8 cellular contexts compared by ENCODE assay signal in genomic region chr1:170562644-170563338, GRCh38. TPM values are rescaled to one million over a fixed set of nuclear protein-coding genes. Genes with fewer than 3 reads are reported as not detected.
A peak's percentile ranks its signal among the peaks of the same experiment; 100 is the strongest.
DNase-seq lines count a peak whose midpoint lies in the region; ATAC-seq and TF ChIP-seq lines count a peak whose summit lies in the region.

No MANE protein-coding gene starts in this region.

- H3K36me3 ChIP-seq in HUES64 (ENCODE audit: insufficient read depth, low read length) (no peaks in the 10 kb centered on the region), adipocyte (ENCODE audit: control insufficient read depth, insufficient read depth, low read length, severe bottlenecking) (no peaks in the 10 kb centered on the region), skeletal muscle tissue (ENCODE audit: control insufficient read depth in 3 of 3, insufficient read depth in 3 of 3, low read length in 3 of 3) (no peaks in the 10 kb centered on the region)

- POLR2A ChIA-PET in AG04450 (lab: Yijun Ruan, JAX): interaction anchor here (1.3 kb wide), 1 partner anchor 31 kb away, joined by 4 read pairs; the partner anchor contains the start of gene GORAB

- no peak overlapping the region for H3K4me3 ChIP-seq in AG04450 (ENCODE audit: low read depth, low read length)
- H3K4me3 ChIP-seq in HUES64 (ENCODE audit: low read length): no peak overlapping the region
- H3K4me3 ChIP-seq in adipocyte (ENCODE audit: low read length): peak overlapping the region; percentile 71
- peak overlapping the region in 1 of 3 donors; percentile 38 for H3K4me3 ChIP-seq in skeletal muscle tissue (ENCODE audit: low read length in 3 of 3)

- DNase-seq in AG04450 (ENCODE audit: low read depth, low spot score): peak; percentile 46
- DNase-seq in adipocyte (ENCODE audit: low read depth): peak; percentile 93
- DNase-seq in hepatic stellate cell (ENCODE audit: low spot score): peak; percentile 47
- no peak for DNase-seq in NCI-H1694 treated with DMSO at 0.1 percent for 48 hours (lab: John Stamatoyannopoulos, UW)
- no peak for DNase-seq in NCI-H748 treated with DMSO at 0.1 percent for 48 hours (lab: John Stamatoyannopoulos, UW)

- H3K27ac ChIP-seq in AG04450 (ENCODE audit: low read depth, low read length) (peak overlapping the region; percentile 88), HUES64 (ENCODE audit: low read depth, low read length) (peak overlapping the region; percentile 67), skeletal muscle tissue (ENCODE audit: low read depth, low read length) (peak overlapping the region; percentile 83)

- H3K9ac ChIP-seq in HUES64 (ENCODE audit: low read depth, low read length): peak overlapping the region; percentile 34; the same call in 1 of the 2 replicates
- H3K9ac ChIP-seq in adipocyte (ENCODE audit: low read length): peak overlapping the region; percentile 84
- H3K9ac ChIP-seq in skeletal muscle tissue (ENCODE audit: low read depth in 1 of 3, low read length in 3 of 3): peak overlapping the region in 2 of 3 donors; percentile 4 to 24

- no peak for TF ChIP-seq CTCF in AG04450 (IDR thresholded peaks at IDR 0.05; ENCODE audit: low read depth, low read length)

- 43% methylated on average over 4 of the region's 7 CpGs for WGBS in HUES64

- CTCF ChIA-PET in AG04450 (lab: Charles Lee): no interaction called here

- H3K27me3 ChIP-seq in AG04450 (ENCODE audit: control insufficient read depth, insufficient read depth, low read length) (no peaks in the 10 kb centered on the region), HUES64 (ENCODE audit: insufficient read depth, low read length) (no peaks in the 10 kb centered on the region), adipocyte (replicated peaks; ENCODE audit: control insufficient read depth, insufficient read depth, low read length) (no peaks in the 10 kb centered on the region), skeletal muscle tissue (ENCODE audit: control insufficient read depth in 3 of 3, insufficient read depth in 3 of 3, low read length in 3 of 3) (no peaks in the 10 kb centered on the region)

- peak; percentile 83 for ATAC-seq in GM18868 (IDR thresholded peaks at IDR 0.05; ENCODE audit: unreplicated experiment)

- peaks cover 27% of the 10 kb centered on the region for H3K4me1 ChIP-seq in HUES64 (ENCODE audit: insufficient read depth, low read length)
- peaks cover 52% of the 10 kb centered on the region for H3K4me1 ChIP-seq in adipocyte (ENCODE audit: control insufficient read depth, insufficient read depth, low read length)
- peaks cover 3 to 13% (median 12%) of the 10 kb centered on the region in 3 donors for H3K4me1 ChIP-seq in skeletal muscle tissue (ENCODE audit: control insufficient read depth in 3 of 3, insufficient read depth in 3 of 3, low read length in 3 of 3)

- H3K9me3 ChIP-seq in AG04450 (ENCODE audit: control insufficient read depth, insufficient read depth, low read length) (peaks cover 29% of the 10 kb centered on the region), HUES64 (ENCODE audit: insufficient read depth, low read depth, low read length) (no peaks in the 10 kb centered on the region), adipocyte (ENCODE audit: control insufficient read depth, low read length) (peaks cover 28% of the 10 kb centered on the region), skeletal muscle tissue (ENCODE audit: control insufficient read depth in 3 of 3, low read length in 3 of 3) (no peaks in the 10 kb centered on the region)

RNA-seq across cellular contexts. Expression of gene GORAB, which starts 30.8 kb away (rescaled TPM):
- polyA plus RNA-seq in AG04450 (2011; rRNA removed): 15.0 and 23.5 TPM in 2 replicates
- 12.9 and 19.5 TPM in 2 replicates for polyA minus RNA-seq in AG04450 (2011; rRNA and poly(A)+ RNA removed)
- polyA plus RNA-seq in HUES64 (2013, experiment 1 of 2): 11.4 TPM
- polyA plus RNA-seq in HUES64 (2013, experiment 2 of 2): 12.4 TPM
- total RNA-seq in skeletal muscle tissue: 9.4 TPM

Comparison
In these comparisons a context has a peak if more than half of its experiments do, and no peak if none do; other contexts are left out.
1. DNase-seq: peak in AG04450 (single experiment), adipocyte (single experiment) and hepatic stellate cell (single experiment); none in NCI-H1694 treated with DMSO at 0.1 percent for 48 hours (single experiment) and NCI-H748 treated with DMSO at 0.1 percent for 48 hours (single experiment).
2. H3K9ac ChIP-seq: peak in every context shown above with its lines; median percentile 84 in adipocyte; 34 in HUES64; 14 in skeletal muscle tissue.
3. Peak in every context shown above with its lines, with median percentiles within 50 percentile points of each other: H3K27ac ChIP-seq.